ENCODE assay signal across 9 cellular contexts in the genomic region with DNA sequence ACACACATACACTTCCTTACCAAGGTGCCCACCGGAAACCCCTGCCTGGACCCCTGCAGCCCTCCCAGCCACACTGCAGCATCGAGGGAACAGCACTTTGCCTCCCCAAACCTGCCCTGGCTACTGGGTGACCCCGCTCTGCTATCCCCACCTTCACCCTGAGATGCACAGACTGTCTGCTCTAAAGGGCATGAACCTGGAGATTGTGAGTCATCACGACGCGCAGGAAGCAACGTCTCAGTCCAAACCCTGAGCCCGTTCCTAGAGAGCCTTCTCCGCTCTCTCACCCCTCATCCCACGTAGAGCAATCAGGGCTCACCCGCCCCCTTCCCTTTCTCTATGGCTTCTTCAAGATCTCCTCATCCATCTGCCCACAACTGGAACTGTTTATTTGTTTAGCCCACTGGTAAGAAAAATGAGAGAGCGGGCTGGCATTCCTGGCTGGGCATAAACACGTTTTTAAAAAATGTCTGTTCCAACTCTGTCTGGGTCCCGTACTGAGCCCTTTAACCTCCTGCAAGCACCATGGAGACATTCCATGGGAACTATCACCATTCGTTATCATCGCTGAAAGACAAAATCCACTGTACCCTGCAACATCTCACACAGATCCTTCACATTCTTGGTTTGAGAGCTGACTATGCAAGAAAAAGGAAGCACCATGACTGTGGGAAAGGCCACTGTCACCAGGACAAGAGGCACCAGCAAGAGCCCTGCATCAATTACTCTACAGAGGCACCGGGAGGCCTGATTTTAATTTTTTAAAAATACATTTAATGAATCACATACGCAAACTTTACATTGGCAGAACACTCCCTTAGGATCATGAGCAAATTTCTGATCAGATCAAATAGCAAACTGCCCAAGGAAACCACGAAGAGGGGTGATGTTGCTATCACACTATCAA. TPM values are rescaled to one million over a fixed set of nuclear protein-coding genes. Genes with fewer than 3 reads are reported as not detected.
DNase-seq lines count a peak whose midpoint lies in the region; ATAC-seq, FAIRE-seq and TF ChIP-seq lines count a peak whose summit lies in the region.
"Had no signal": no experiment of that assay in that cellular context is flagged by ENCODE, and none has a peak within 500 bp of the region (broad histone marks: within the 10 kb centered on the region; RNA-seq: fewer than 3 reads in every experiment).

No MANE protein-coding gene starts in this region.

- intact Hi-C loops in sciatic nerve (cut with DNase I) (no loop called here), colonic mucosa (cut with DNase I) (no loop called here)

- TF ChIP-seq CTCF in colonic mucosa (IDR thresholded peaks at IDR 0.05), result no peak

- no peak overlapping the region for H3K27ac ChIP-seq in colonic mucosa

- H3K9ac ChIP-seq in colonic mucosa (ENCODE audit: low read depth in 2 of 2, low read length in 2 of 2), result no peak overlapping the region

- FAIRE-seq in H54 (lab: Jason Lieb, UNC), result no peak

- DNase-seq in H54 (ENCODE audit: insufficient read length, low spot score) (peak; percentile 64), glomerular visceral epithelial cell (ENCODE audit: extremely low spot score) (peak; percentile 73), sciatic nerve (ENCODE audit: low spot score) (peak; percentile 52), colonic mucosa (no peak), germinal center (ENCODE audit: low spot score) (no peak)
- DNase-seq: NCI-H1436 treated with DMSO at 0.1 percent for 48 hours had no signal

- H3K4me3 ChIP-seq in colonic mucosa, result no peak overlapping the region

- no peak for TF ChIP-seq POLR2A in H54 (IDR thresholded peaks at IDR 0.05; ENCODE audit: low read depth, low read length)

- H3K36me3 ChIP-seq in colonic mucosa, result no peaks in the 10 kb centered on the region

- H3K4me1 ChIP-seq in colonic mucosa, result peaks cover 6% of the 10 kb centered on the region

- H3K27me3 ChIP-seq in colonic mucosa, result no peaks in the 10 kb centered on the region

- no peaks in the 10 kb centered on the region for H3K9me3 ChIP-seq in colonic mucosa

- ATAC-seq in SK-N-SH treated with all-trans-retinoic acid at 6 μM for 48 hours, result peak; percentile 87
- peak; percentile 64 for ATAC-seq in sciatic nerve
- ATAC-seq in GM21529 (IDR thresholded peaks at IDR 0.05; ENCODE audit: unreplicated experiment), result no peak
- ATAC-seq in GM21447 (IDR thresholded peaks at IDR 0.05; ENCODE audit: unreplicated experiment), result no peak

TF ChIP-seq in SK-N-SH treated with all-trans-retinoic acid at 6 μM for 48 hours, 23 proteins besides CTCF, POLR2A, EP300 and RAD21:
- no peak for TF ChIP-seq ESRRG (CRISPR knock-in tag; IDR thresholded peaks at IDR 0.05)
- TF ChIP-seq ZFP3 (CRISPR knock-in tag; IDR thresholded peaks at IDR 0.05), result no peak
- no peak for TF ChIP-seq CSDC2 (CRISPR knock-in tag; IDR thresholded peaks at IDR 0.05)
- no peak for TF ChIP-seq ZNF8 (CRISPR knock-in tag; IDR thresholded peaks at IDR 0.05)

RNA-seq across cellular contexts. Expression of a gene that starts 28.2 kb away (rescaled TPM):
- total RNA-seq in sciatic nerve (44.6 TPM), colonic mucosa (10 to 100 TPM; 10.5 to 12.8 TPM)

Comparison
In these comparisons a context has a peak if more than half of its experiments do, and no peak if none do; other contexts are left out.
1. DNase-seq: peak in H54 (single experiment), glomerular visceral epithelial cell (single experiment) and sciatic nerve (single experiment); none in colonic mucosa (single experiment) and germinal center (single experiment).
2. ATAC-seq: peak in SK-N-SH treated with all-trans-retinoic acid at 6 μM for 48 hours (single experiment) and sciatic nerve (single experiment); none in GM21529 (single experiment) and GM21447 (single experiment).